Comparison of ENCODE assay signal across 21 cellular contexts in the genomic region with DNA sequence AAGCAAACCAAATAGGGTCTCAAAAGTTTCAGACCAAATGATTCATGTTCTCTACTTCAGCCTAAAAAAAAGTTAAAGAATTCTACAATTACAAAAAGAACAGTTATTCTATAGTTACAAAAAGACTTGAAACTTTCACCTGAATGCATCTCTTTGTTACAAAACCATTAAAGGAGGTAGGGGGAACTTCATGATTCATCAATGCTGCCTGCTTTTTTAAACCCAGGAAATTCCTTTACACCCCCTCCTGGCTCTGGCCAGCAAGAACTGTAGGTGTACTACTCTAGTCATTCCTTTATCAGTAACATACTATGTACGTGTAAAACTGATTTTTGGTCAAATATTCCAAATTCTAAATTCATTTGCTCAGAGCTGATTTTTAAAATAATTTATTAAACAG. TPM values are rescaled to one million over a fixed set of nuclear protein-coding genes. Genes with fewer than 3 reads are reported as not detected.
DNase-seq lines count a peak whose midpoint lies in the region; ATAC-seq and TF ChIP-seq lines count a peak whose summit lies in the region.
"Had no signal": no experiment of that assay in that cellular context is flagged by ENCODE, and none has a peak within 500 bp of the region (broad histone marks: within the 10 kb centered on the region; RNA-seq: fewer than 3 reads in every experiment).

No MANE protein-coding gene starts in this region.

- H3K4me1 ChIP-seq in mammary epithelial cell (ENCODE audit: insufficient read depth, low read length) (peaks cover 6% of the 10 kb centered on the region), breast epithelium (peaks cover 0 to 3% of the 10 kb centered on the region in 2 donors), A673 (ENCODE audit: insufficient read depth, low read length, poor library complexity, severe bottlenecking) (no peaks in the 10 kb centered on the region)

- no peak for ATAC-seq in GM18858 (IDR thresholded peaks at IDR 0.05; ENCODE audit: unreplicated experiment)
- ATAC-seq: Panc1 had no signal

- H3K4me2 ChIP-seq in mammary epithelial cell (ENCODE audit: insufficient read depth, low read depth, low read length) = no peak overlapping the region

- H3K9me3 ChIP-seq in mammary epithelial cell (replicated peaks; ENCODE audit: insufficient read depth, low read length) (no peaks in the 10 kb centered on the region), breast epithelium (no peaks in the 10 kb centered on the region), A673 (ENCODE audit: low read depth, low read length, poor library complexity, severe bottlenecking) (no peaks in the 10 kb centered on the region)

- no peak overlapping the region for H3K27ac ChIP-seq in mammary epithelial cell (ENCODE audit: insufficient read depth, low read depth, low read length)
- no peak overlapping the region for H3K27ac ChIP-seq in breast epithelium
- no peak overlapping the region for H3K27ac ChIP-seq in A673 (ENCODE audit: low read depth, low read length, poor library complexity, severe bottlenecking)
- H3K27ac ChIP-seq: BLaER1 treated with 17β-estradiol and CSF1 and Interleukin-3, amounts not matched to agents 10 nM and 100 nM had no signal

- H3K27me3 ChIP-seq in mammary epithelial cell (ENCODE audit: insufficient read depth, low read length) (no peaks in the 10 kb centered on the region), breast epithelium (no peaks in the 10 kb centered on the region), A673 (replicated peaks; ENCODE audit: insufficient read depth, low read depth, low read length, poor library complexity) (no peaks in the 10 kb centered on the region)
- H3K27me3 ChIP-seq: BLaER1 treated with 17β-estradiol and CSF1 and Interleukin-3, amounts not matched to agents 10 nM and 100 nM had no signal

- H3K79me2 ChIP-seq in mammary epithelial cell (ENCODE audit: insufficient read depth, low read length) = peaks cover 75% of the 10 kb centered on the region

- no peaks in the 10 kb centered on the region for H4K20me1 ChIP-seq in mammary epithelial cell (ENCODE audit: insufficient read depth, low read length)

- CTCF ChIA-PET in mammary epithelial cell (lab: Charles Lee; ENCODE audit: low non-redundant PET) (no interaction called here), A673 (lab: Charles Lee) (no interaction called here)

- WGBS in mammary epithelial cell (ENCODE audit: low coverage, missing lambda C conversion rate) = 14% methylated on average over 1 of the region's 1 CpG

- in situ Hi-C loops in mammary epithelial cell (cut with MboI; ENCODE audit: low sequenced_read_pairs in 2 of 2) = no loop called here

- no TSS peak for BruUV-seq in mammary epithelial cell (replicated peaks; lab: Mats Ljungman, UMichigan)
- BruUV-seq in A673 (replicated peaks; lab: Mats Ljungman, UMichigan) = no TSS peak

- H3K36me3 ChIP-seq in mammary epithelial cell (ENCODE audit: insufficient read depth, low read length) = no peaks in the 10 kb centered on the region
- H3K36me3 ChIP-seq in breast epithelium = no peaks in the 10 kb centered on the region
- no peaks in the 10 kb centered on the region for H3K36me3 ChIP-seq in A673 (ENCODE audit: insufficient read depth, low read length, poor library complexity, severe bottlenecking)

- TF ChIP-seq POLR2A in breast epithelium (IDR thresholded peaks at IDR 0.05) = no peak

- no peak overlapping the region for H2AFZ ChIP-seq in mammary epithelial cell (ENCODE audit: low read depth, low read length)

- dilution Hi-C loops in mammary epithelial cell (cut with HindIII; ENCODE audit: low sequenced_read_pairs) = loop anchor here (5.0 kb wide), 1 partner anchor 38 kb away; no protein-coding TSS in a partner anchor

- no peak for TF ChIP-seq CTCF in mammary epithelial cell (conservative IDR thresholded peaks at IDR 0.05 in 1 of 2, IDR thresholded peaks at IDR 0.05 in 1 of 2; ENCODE audit: extremely low read depth in 1 of 2, insufficient read depth in 1 of 2, low read depth in 1 of 2, low read length in 2 of 2)
- no peak for TF ChIP-seq CTCF in breast epithelium (IDR thresholded peaks at IDR 0.05)
- TF ChIP-seq CTCF in A673 (conservative IDR thresholded peaks at IDR 0.05; ENCODE audit: low read depth, low read length) = no peak

- H3K4me3 ChIP-seq in mammary epithelial cell (replicated peaks in 1 of 3; ENCODE audit: insufficient read depth in 1 of 3, low read depth in 2 of 3, low read length in 3 of 3) (no peak overlapping the region), breast epithelium (no peak overlapping the region), A673 (ENCODE audit: low read depth, low read length, poor library complexity, severe bottlenecking) (no peak overlapping the region)
- H3K4me3 ChIP-seq: BLaER1 treated with 17β-estradiol and CSF1 and Interleukin-3, amounts not matched to agents 10 nM and 100 nM had no signal

- intact Hi-C loops in mammary epithelial cell (cut with micrococcal nuclease) (no loop called here), breast epithelium (cut with DNase I; ENCODE audit: low total_unique reads) (no loop called here), A673 (cut with micrococcal nuclease; ENCODE audit: unreplicated experiment) (no loop called here)

- H3K9ac ChIP-seq in mammary epithelial cell (ENCODE audit: insufficient read depth, low read length) = no peak overlapping the region

- POLR2A ChIA-PET in A673 (lab: Charles Lee; ENCODE audit: low non-redundant PET) = no interaction called here

- DNase-seq in mammary epithelial cell (peak; percentile 35), breast epithelium (ENCODE audit: low spot score in 2 of 2) (no peak), astrocyte of the hippocampus (ENCODE audit: low read depth, low spot score) (peak; percentile 41), foreskin melanocyte (peak; percentile 5), NCI-H446 (lab: John Stamatoyannopoulos, UW) (no peak), A673 (ENCODE audit: low spot score) (no peak)
- DNase-seq: CD4-positive, alpha-beta T cell; DMS53; HCEC 1CT; NCI-H1105; NCI-H1436 treated with DMSO at 0.1 percent for 48 hours; NCI-H1930; NCI-H2107; NCI-H2227 treated with DMSO at 0.1 percent for 48 hours; NCI-H510A; NCI-H69; SHP77 treated with DMSO at 0.1 percent for 48 hours had no signal

RNA-seq across cellular contexts. Expression of a gene that starts 5.0 kb away (rescaled TPM):
- total RNA-seq in mammary epithelial cell (10 to 100 TPM; 56.3 to 72.8 TPM), breast epithelium (10 to 100 TPM; 34.9 to 58.2 (median 42.0) TPM), A673 (2021) (105 and 109 TPM in 2 replicates)
- polyA plus RNA-seq in mammary epithelial cell = 20.0 TPM
- polyA minus RNA-seq in mammary epithelial cell = 29.9 TPM

RNA-seq across cellular contexts. Expression of a gene that starts 14.9 kb away (rescaled TPM):
- total RNA-seq in mammary epithelial cell (1 to 10 TPM; 1.3 to 5.8 TPM), breast epithelium (10 to 100 TPM; 27.1 to 40.0 (median 31.1) TPM), A673 (2021) (50.9 and 53.5 TPM in 2 replicates)
- 5.1 TPM for polyA plus RNA-seq in mammary epithelial cell
- 7.1 TPM for polyA minus RNA-seq in mammary epithelial cell
- total RNA-seq: H1 had no signal
- polyA plus RNA-seq: H1 had no signal

Comparison
In these comparisons a context has a peak if more than half of its experiments do, and no peak if none do; other contexts are left out.
1. DNase-seq: peak in mammary epithelial cell (single experiment), astrocyte of the hippocampus (single experiment) and foreskin melanocyte (single experiment); none in breast epithelium (0 of 2), NCI-H446 (0 of 2) and A673 (single experiment).